6 cellular contexts compared by ENCODE assay signal in genomic region chr9:133806623-133807010, GRCh38.
"Had no signal": no experiment of that assay in that cellular context is flagged by ENCODE, and none has a peak within 500 bp of the region (broad histone marks: within the 10 kb centered on the region; RNA-seq: fewer than 3 reads in every experiment).

No MANE protein-coding gene starts in this region.

- DNase-seq: GM23248, H9, HCEC 1CT, IMR-90, KG1 had no signal

- H3K4me3 Mint-ChIP-seq: H9 had no signal

- H3K9me3 Mint-ChIP-seq: H9 had no signal

- H3K27ac ChIP-seq: GM23248 had no signal

- H3K9ac ChIP-seq: GM23248 had no signal

- H3K4me3 ChIP-seq: GM23248, K562 had no signal

- ATAC-seq: K562 had no signal
